13 cellular contexts compared by ENCODE assay signal in genomic region chr7:75829656-75830055, GRCh38. TPM values are rescaled to one million over a fixed set of nuclear protein-coding genes. Genes with fewer than 3 reads are reported as not detected.
A peak's percentile ranks its signal among the peaks of the same experiment; 100 is the strongest.
DNase-seq lines count a peak whose midpoint lies in the region; TF ChIP-seq lines count a peak whose summit lies in the region.
"Not testable (repeated sequence)": the region's sequence is repeated elsewhere in the genome, so short reads cannot be mapped to it uniquely, and the experiment has no call there.
"Had no signal": no experiment of that assay in that cellular context is flagged by ENCODE, and none has a peak within 500 bp of the region (broad histone marks: within the 10 kb centered on the region; RNA-seq: fewer than 3 reads in every experiment).

No MANE protein-coding gene starts in this region.

- 4 to 25% methylated on average over 5 to 6 of the region's 6 CpGs for WGBS in GM23248 (ENCODE audit: low coverage in 1 of 2, low lambda C conversion rate in 2 of 2, missing lambda C conversion rate in 2 of 2), 2 experiments

- not testable (repeated sequence) for TF ChIP-seq CTCF in AG09309 (IDR thresholded peaks at IDR 0.05; ENCODE audit: control insufficient read depth, insufficient read depth, low read depth, low read length, missing control alignments); brain microvascular endothelial cell (IDR thresholded peaks at IDR 0.05; ENCODE audit: low read depth, low read length, missing control alignments); fibroblast of villous mesenchyme (IDR thresholded peaks at IDR 0.05; ENCODE audit: insufficient read depth, low read depth, low read length); neural progenitor cell (IDR thresholded peaks at IDR 0.05)

- H3K27ac ChIP-seq in GM23248; Karpas-422 (ENCODE audit: low read length); brain microvascular endothelial cell; neural progenitor cell: not testable (repeated sequence)

- not testable (repeated sequence) for H3K9ac ChIP-seq in GM23248; Karpas-422 (ENCODE audit: low read length); neural progenitor cell

- H3F3A ChIP-seq in GM23248 (ENCODE audit: insufficient read depth); neural progenitor cell (ENCODE audit: low read depth): not testable (repeated sequence)

- H3K9me3 Mint-ChIP-seq in neural progenitor cell: not testable (repeated sequence)

- H3K9me2 ChIP-seq in GM23248 (ENCODE audit: insufficient read depth); Karpas-422 (replicated peaks; ENCODE audit: insufficient read depth, low read length): not testable (repeated sequence)

- H3K27me3 Mint-ChIP-seq in neural progenitor cell (ENCODE audit: insufficient read depth, low read depth): not testable (repeated sequence)

- in situ Hi-C loops in GM23248 (cut with MboI); SK-MEL-5 (cut with HindIII; ENCODE audit: low pct_unique_long_range_greater_than_20kb, low sequenced_read_pairs); brain microvascular endothelial cell (cut with HindIII; ENCODE audit: low pct_ligation_motif_present, low sequenced_read_pairs): not testable (repeated sequence)

- H3K9me3 ChIP-seq in GM23248 (ENCODE audit: low read depth); Karpas-422 (ENCODE audit: low read length); neural progenitor cell (ENCODE audit: low read depth): not testable (repeated sequence)

- H3K36me3 Mint-ChIP-seq in neural progenitor cell: not testable (repeated sequence)

- not testable (repeated sequence) for H3K79me2 ChIP-seq in GM23248 (ENCODE audit: insufficient read depth); Karpas-422 (ENCODE audit: low read length); neural progenitor cell (ENCODE audit: low read depth)

- not testable (repeated sequence) for H2AFZ ChIP-seq in GM23248; Karpas-422 (ENCODE audit: low read length); neural progenitor cell (replicated peaks)

- H3K27ac Mint-ChIP-seq in neural progenitor cell: not testable (repeated sequence)

- peak overlapping the region; percentile 28 for H3K4me2 ChIP-seq in GM23248 (ENCODE audit: unreplicated experiment)
- H3K4me2 ChIP-seq in Karpas-422 (ENCODE audit: low read depth, low read length, poor library complexity, severe bottlenecking); neural progenitor cell: not testable (repeated sequence)

- not testable (repeated sequence) for H3K4me3 ChIP-seq in AG09309 (ENCODE audit: control insufficient read depth, low read depth, low read length); GM23248; Karpas-422 (ENCODE audit: low read length); brain microvascular endothelial cell (ENCODE audit: low read depth, low read length); fibroblast of villous mesenchyme (ENCODE audit: low read depth, low read length); neural progenitor cell

- H3K27me3 ChIP-seq in GM23248 (replicated peaks; ENCODE audit: insufficient read depth); Karpas-422 (ENCODE audit: low read length); brain microvascular endothelial cell (replicated peaks): not testable (repeated sequence)
- peaks cover 33% of the 10 kb centered on the region for H3K27me3 ChIP-seq in neural progenitor cell

- DNase-seq in AG09309 (ENCODE audit: low read depth) (peak; percentile 8), GM23248 (peak; percentile 85), Karpas-422 (peak; percentile 42), NCI-H526 (lab: John Stamatoyannopoulos, UW) (peak; percentile 42 to 73), SK-MEL-5 (ENCODE audit: low read depth, low spot score) (peak; percentile 75), brain microvascular endothelial cell (peak; percentile 82), fibroblast of villous mesenchyme (ENCODE audit: low read depth) (peak; percentile 22), neural progenitor cell (ENCODE audit: low spot score) (peak; percentile 44)

- not testable (repeated sequence) for H3K4me3 Mint-ChIP-seq in neural progenitor cell

- not testable (repeated sequence) for H3K4me1 Mint-ChIP-seq in neural progenitor cell

- H4K20me1 ChIP-seq in GM23248 (ENCODE audit: insufficient read depth); Karpas-422 (ENCODE audit: insufficient read depth, low read depth, low read length); neural progenitor cell (ENCODE audit: low read depth): not testable (repeated sequence)

- peaks cover 11% of the 10 kb centered on the region for H3K4me1 ChIP-seq in GM23248 (ENCODE audit: insufficient read depth)
- not testable (repeated sequence) for H3K4me1 ChIP-seq in Karpas-422 (ENCODE audit: low read length); neural progenitor cell

- not testable (repeated sequence) for H3K36me3 ChIP-seq in GM23248 (ENCODE audit: low read depth); Karpas-422 (ENCODE audit: insufficient read depth, low read length); brain microvascular endothelial cell (replicated peaks); neural progenitor cell

RNA-seq across cellular contexts. Expression of gene CCL24, which starts 16.1 kb away (rescaled TPM):
- total RNA-seq in GM23248 (2014; rRNA removed; shearing (Covaris generic)): not detected in 2 replicates
- polyA plus RNA-seq in GM23248 (2016; fragmentation: Nextera tagmentation; extraction: Ambion mirVana): not detected in 2 replicates
- not detected in 2 replicates for total RNA-seq in Karpas-422 (2014; rRNA removed; shearing (Covaris generic); ENCODE audit: low replicate concordance)
- not detected in 2 replicates for total RNA-seq in SK-MEL-5 (2014; rRNA removed; shearing (Covaris generic))
- polyA plus RNA-seq in SK-MEL-5 (2015; cell fraction: cytosol; rRNA removed): not detected in 2 replicates
- polyA plus RNA-seq in SK-MEL-5 (2015; cell fraction: nucleus; rRNA removed): 3.4 TPM in 1 of 2 replicates, not detected in the other
- total RNA-seq in fibroblast of villous mesenchyme: not detected in 2 replicates
- total RNA-seq in neural progenitor cell (ENCODE audit: low replicate concordance): not detected in 2 replicates
- total RNA-seq: activated naive CD4-positive, alpha-beta T cell treated with anti-CD3 and anti-CD28 coated beads, Interleukin-2, amount 50 U/mL, for 72 hours; activated T-helper 1 cell treated with anti-CD3 and anti-CD28 coated beads, Interleukin-12 subunit alpha, Interleukin-12 subunit beta, Interleukin-2, Interleukin-4 antibody, amounts not matched to agents 30 ng/mL and 10 ng/mL and 1 ng/mL, durations not matched to agents 14 hours and 24 hours and 36 hours; CD4-positive, CD25-positive, alpha-beta regulatory T cell; urinary bladder had no signal
- polyA plus RNA-seq: CD4-positive, CD25-positive, alpha-beta regulatory T cell; urinary bladder had no signal

RNA-seq across cellular contexts. Expression of gene RHBDD2, which starts 49.2 kb away (rescaled TPM):
- total RNA-seq in GM23248 (2014; rRNA removed; shearing (Covaris generic)): 28.1 and 35.5 TPM in 2 replicates
- polyA plus RNA-seq in GM23248 (2016; fragmentation: Nextera tagmentation; extraction: Ambion mirVana): 61.0 and 62.2 TPM in 2 replicates
- 35.2 and 35.5 TPM in 2 replicates for total RNA-seq in Karpas-422 (2014; rRNA removed; shearing (Covaris generic); ENCODE audit: low replicate concordance)
- total RNA-seq in SK-MEL-5 (2014; rRNA removed; shearing (Covaris generic)): 70.4 and 83.4 TPM in 2 replicates
- 149 and 167 TPM in 2 replicates for polyA plus RNA-seq in SK-MEL-5 (2015; cell fraction: cytosol; rRNA removed)
- polyA plus RNA-seq in SK-MEL-5 (2015; cell fraction: nucleus; rRNA removed): 31.1 and 51.2 TPM in 2 replicates
- total RNA-seq in fibroblast of villous mesenchyme (20.7 and 26.1 TPM in 2 replicates), neural progenitor cell (ENCODE audit: low replicate concordance) (15.4 and 52.7 TPM in 2 replicates)

RNA-seq across cellular contexts. Expression of gene CCL26, which starts 57.6 kb away (rescaled TPM):
- not detected in 2 replicates for total RNA-seq in GM23248 (2014; rRNA removed; shearing (Covaris generic))
- polyA plus RNA-seq in GM23248 (2016; fragmentation: Nextera tagmentation; extraction: Ambion mirVana): 2.2 and 2.3 TPM in 2 replicates
- not detected in 2 replicates for total RNA-seq in Karpas-422 (2014; rRNA removed; shearing (Covaris generic); ENCODE audit: low replicate concordance)
- not detected in 2 replicates for total RNA-seq in SK-MEL-5 (2014; rRNA removed; shearing (Covaris generic))
- not detected in 2 replicates for polyA plus RNA-seq in SK-MEL-5 (2015; cell fraction: cytosol; rRNA removed)
- not detected in 2 replicates for polyA plus RNA-seq in SK-MEL-5 (2015; cell fraction: nucleus; rRNA removed)
- total RNA-seq in fibroblast of villous mesenchyme: 0.64 and 0.86 TPM in 2 replicates
- not detected in 2 replicates for total RNA-seq in neural progenitor cell (ENCODE audit: low replicate concordance)
- total RNA-seq: activated naive CD4-positive, alpha-beta T cell treated with anti-CD3 and anti-CD28 coated beads, Interleukin-2, amount 50 U/mL, for 72 hours; activated T-helper 1 cell treated with anti-CD3 and anti-CD28 coated beads, Interleukin-12 subunit alpha, Interleukin-12 subunit beta, Interleukin-2, Interleukin-4 antibody, amounts not matched to agents 30 ng/mL and 10 ng/mL and 1 ng/mL, durations not matched to agents 14 hours and 24 hours and 36 hours; CD4-positive, CD25-positive, alpha-beta regulatory T cell; left ventricle myocardium superior had no signal
- polyA plus RNA-seq: CD4-positive, CD25-positive, alpha-beta regulatory T cell had no signal

Comparison
In these comparisons a context has a peak if more than half of its experiments do, and no peak if none do; other contexts are left out.
1. DNase-seq: peak in every context shown above with its lines; median percentile 85 in GM23248; 82 in brain microvascular endothelial cell; 75 in SK-MEL-5; 58 in NCI-H526; 44 in neural progenitor cell; 42 in Karpas-422; 22 in fibroblast of villous mesenchyme; 8 in AG09309.